ENCODE assay signal across 33 cellular contexts in the genomic region with DNA sequence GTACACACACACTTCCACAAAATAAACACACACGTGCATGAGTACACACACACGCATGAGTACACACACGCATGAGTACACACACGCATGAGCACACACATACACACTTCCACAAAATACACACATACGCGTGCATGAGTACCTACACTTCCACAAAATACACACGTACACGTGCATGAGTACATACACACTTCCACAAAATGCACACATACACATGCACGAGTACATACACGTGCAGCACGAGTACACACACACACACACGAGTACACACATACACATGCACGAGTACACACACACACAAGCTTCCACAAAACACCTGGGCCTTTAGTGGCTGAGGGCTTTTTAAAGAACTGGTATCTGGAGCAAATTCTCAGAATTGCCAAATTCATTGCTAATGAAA.
"Had no signal": no experiment of that assay in that cellular context is flagged by ENCODE, and none has a peak within 500 bp of the region (broad histone marks: within the 10 kb centered on the region; RNA-seq: fewer than 3 reads in every experiment).

No MANE protein-coding gene starts in this region.

- H3K36me3 ChIP-seq: brain microvascular endothelial cell, esophagus muscularis mucosa, gastrocnemius medialis had no signal

- H3K27me3 ChIP-seq: brain microvascular endothelial cell, esophagus muscularis mucosa, foreskin keratinocyte, gastrocnemius medialis had no signal

- FAIRE-seq: astrocyte, colon had no signal

- H3K4me1 ChIP-seq: esophagus muscularis mucosa, foreskin keratinocyte, gastrocnemius medialis had no signal

- H3K27ac ChIP-seq: brain microvascular endothelial cell, esophagus muscularis mucosa, foreskin keratinocyte, gastrocnemius medialis, WERI-Rb-1 had no signal

- H3K4me3 ChIP-seq: esophagus muscularis mucosa, gastrocnemius medialis had no signal

- DNase-seq: activated B cell treated with CpG ODN at 0.5 μM for 24 hours; activated CD4-positive, alpha-beta T cell treated with anti-CD3 and anti-CD28 coated beads for 48 hours; activated CD4-positive, alpha-beta T cell treated with anti-CD3 and anti-CD28 coated beads, Interleukin-2, amount 50 U/mL, for 1 hour; activated CD4-positive, alpha-beta T cell treated with anti-CD3 and anti-CD28 coated beads, Interleukin-2, amount 50 U/mL, for 48 hours; activated CD8-positive, alpha-beta memory T cell treated with anti-CD3 and anti-CD28 coated beads for 24 hours; activated CD8-positive, alpha-beta memory T cell treated with anti-CD3 and anti-CD28 coated beads, Interleukin-2, amount 50 U/mL, for 4 hours; activated CD8-positive, alpha-beta T cell treated with anti-CD3 and anti-CD28 coated beads for 36 hours; activated gamma-delta T cell; activated naive CD4-positive, alpha-beta T cell; activated naive CD4-positive, alpha-beta T cell treated with anti-CD3 and anti-CD28 coated beads, Interleukin-2, amount 10 ng/mL, durations not matched to agents 7 days and 5 days; activated T-cell treated with anti-CD3 and anti-CD28 coated beads, Interleukin-2, amount 50 U/mL, for 1 hour; activated T-cell treated with anti-CD3 and anti-CD28 coated beads, Interleukin-2, amount 50 U/mL, for 48 hours; amniotic stem cell; anterior cingulate cortex; brain microvascular endothelial cell; caudate nucleus; cortex of kidney; dermis blood vessel endothelial cell; effector CD4-positive, alpha-beta T cell; effector memory CD8-positive, alpha-beta T cell; erythroblast; foreskin keratinocyte; gastrocnemius medialis; glutamatergic neuron; T-helper 1 cell; T-helper 17 cell; T1000; WERI-Rb-1 had no signal

- ATAC-seq: activated CD4-positive, CD25-positive, alpha-beta regulatory T cell treated with anti-CD3 and anti-CD28 coated beads, Interleukin-2, amount 50 U/mL, for 24 hours; activated CD8-positive, alpha-beta T cell treated with anti-CD3 and anti-CD28 coated beads for 36 hours; activated naive CD4-positive, alpha-beta T cell treated with anti-CD3 and anti-CD28 coated beads, Interleukin-2, amount 50 U/mL, for 72 hours; effector memory CD8-positive, alpha-beta T cell; foreskin keratinocyte; gastrocnemius medialis; T-helper 17 cell had no signal

- H3K9me3 ChIP-seq: gastrocnemius medialis had no signal
